ENCODE assay signal across 23 cellular contexts in genomic region chr5:170534177-170534576, GRCh38. TPM values are rescaled to one million over a fixed set of nuclear protein-coding genes. Genes with fewer than 3 reads are reported as not detected.
DNase-seq lines count a peak whose midpoint lies in the region; ATAC-seq and TF ChIP-seq lines count a peak whose summit lies in the region.
"Had no signal": no experiment of that assay in that cellular context is flagged by ENCODE, and none has a peak within 500 bp of the region (broad histone marks: within the 10 kb centered on the region; RNA-seq: fewer than 3 reads in every experiment).

No MANE protein-coding gene starts in this region.

- 26% methylated on average over 2 of the region's 2 CpGs; no CpG with 5 or more reads in 1 of the 2 donors for WGBS in gastroesophageal sphincter (ENCODE audit: low coverage in 1 of 2), 2 donors

- H3K36me3 ChIP-seq in PC-9 (ENCODE audit: low read depth) (no peaks in the 10 kb centered on the region), gastroesophageal sphincter (no peaks in the 10 kb centered on the region)
- H3K36me3 ChIP-seq: adrenal gland, uterus, WERI-Rb-1 had no signal

- H4K20me1 ChIP-seq in PC-9 (ENCODE audit: insufficient read depth), result no peaks in the 10 kb centered on the region

- H3K4me2 ChIP-seq in PC-9, result peak overlapping the region; percentile 75

- H3K27ac ChIP-seq in PC-9, result peak overlapping the region; percentile 48; the same call in 1 of the 2 replicates
- no peak overlapping the region for H3K27ac ChIP-seq in foreskin keratinocyte
- H3K27ac ChIP-seq in gastroesophageal sphincter, result no peak overlapping the region
- H3K27ac ChIP-seq: adrenal gland, RWPE1, uterus, WERI-Rb-1 had no signal

- CTCF ChIA-PET in PC-9 (lab: Charles Lee), result no interaction called here

- DNase-seq in cardiac septum (ENCODE audit: low spot score) (peak; percentile 5), Right ventricle myocardium superior (no peak), PC-9 (peak in 1 of 2 experiments; percentile 90), foreskin keratinocyte (no peak), Ammon's horn (ENCODE audit: low spot score) (no peak)
- DNase-seq: adrenal gland; CD4-positive, alpha-beta memory T cell; central memory CD4-positive, alpha-beta T cell; effector CD4-positive, alpha-beta T cell; EL; hypothalamus; kidney glomerular epithelial cell; NCI-H2081 treated with DMSO at 0.1 percent for 48 hours; NCI-H82; right cardiac atrium; T-helper 1 cell; uterus; WERI-Rb-1 had no signal

- no peaks in the 10 kb centered on the region for H3K79me2 ChIP-seq in PC-9 (ENCODE audit: low read depth)

- H3K9me3 ChIP-seq in PC-9 (ENCODE audit: insufficient read depth, low read depth) (no peaks in the 10 kb centered on the region), gastroesophageal sphincter (no peaks in the 10 kb centered on the region)
- H3K9me3 ChIP-seq: adrenal gland, uterus had no signal

- intact Hi-C loops in cardiac septum (cut with DNase I) (no loop called here), Right ventricle myocardium superior (cut with DNase I) (no loop called here), PC-9 (cut with micrococcal nuclease; ENCODE audit: unreplicated experiment) (no loop called here)

- peaks cover 9% of the 10 kb centered on the region; the same call in 1 of the 2 replicates for H3F3A ChIP-seq in PC-9 (ENCODE audit: insufficient read depth, low read depth)

- TF ChIP-seq CTCF in PC-9 (conservative IDR thresholded peaks at IDR 0.05) (no peak), foreskin keratinocyte (conservative IDR thresholded peaks at IDR 0.05) (no peak), gastroesophageal sphincter (IDR thresholded peaks at IDR 0.05) (no peak)

- no peak for TF ChIP-seq EP300 in gastroesophageal sphincter (IDR thresholded peaks at IDR 0.05)

- peak overlapping the region; percentile 42; the same call in 1 of the 2 replicates for H3K4me3 ChIP-seq in PC-9
- no peak overlapping the region for H3K4me3 ChIP-seq in gastroesophageal sphincter
- H3K4me3 ChIP-seq: adrenal gland, uterus had no signal

- ATAC-seq in Right ventricle myocardium superior (ENCODE audit: poor library complexity) (no peak), foreskin keratinocyte (peak; percentile 19), GM21515 (IDR thresholded peaks at IDR 0.05; ENCODE audit: unreplicated experiment) (no peak), gastroesophageal sphincter (no peak), GM18870 (IDR thresholded peaks at IDR 0.05; ENCODE audit: unreplicated experiment) (no peak)
- ATAC-seq: right cardiac atrium had no signal

- no peak for TF ChIP-seq POLR2A in gastroesophageal sphincter (IDR thresholded peaks at IDR 0.05)

- no peaks in the 10 kb centered on the region for H3K9me2 ChIP-seq in PC-9 (ENCODE audit: insufficient read depth)

- H3K27me3 ChIP-seq in PC-9 (ENCODE audit: insufficient read depth, low read depth) (no peaks in the 10 kb centered on the region), foreskin keratinocyte (peaks cover 2% of the 10 kb centered on the region), gastroesophageal sphincter (peaks cover 4% of the 10 kb centered on the region)
- H3K27me3 ChIP-seq: adrenal gland, uterus had no signal

- POLR2A ChIA-PET in PC-9 (lab: Charles Lee; ENCODE audit: unreplicated experiment), result no interaction called here

- no peak overlapping the region for H2AFZ ChIP-seq in PC-9

- no TSS peak for BruUV-seq in PC-9 (replicated peaks; lab: Mats Ljungman, UMichigan)

- H3K4me1 ChIP-seq in PC-9 (replicated peaks; ENCODE audit: insufficient read depth) (peaks cover 30% of the 10 kb centered on the region), foreskin keratinocyte (no peaks in the 10 kb centered on the region), gastroesophageal sphincter (no peaks in the 10 kb centered on the region)
- H3K4me1 ChIP-seq: adrenal gland, uterus had no signal

RNA-seq across cellular contexts. Expression of gene KCNIP1, which starts 30.4 kb away (rescaled TPM):
- 0.57 TPM for total RNA-seq in cardiac septum
- total RNA-seq in Right ventricle myocardium superior, result not detected
- total RNA-seq in PC-9 (2021), result not detected in 2 replicates
- not detected in 2 replicates for total RNA-seq in foreskin keratinocyte
- not detected in 2 replicates for polyA plus RNA-seq in foreskin keratinocyte
- total RNA-seq in gastroesophageal sphincter, result 1 to 10 TPM in 2 of 4 donors, under 1 TPM in 1, not detected in 1; 0.94 to 1.6 (median 1.1) TPM
- total RNA-seq: CD4-positive, alpha-beta memory T cell; mononuclear cell; right cardiac atrium had no signal
- polyA plus RNA-seq: CD4-positive, alpha-beta memory T cell had no signal
